Comparison of ENCODE assay signal across 18 cellular contexts in the genomic region with DNA sequence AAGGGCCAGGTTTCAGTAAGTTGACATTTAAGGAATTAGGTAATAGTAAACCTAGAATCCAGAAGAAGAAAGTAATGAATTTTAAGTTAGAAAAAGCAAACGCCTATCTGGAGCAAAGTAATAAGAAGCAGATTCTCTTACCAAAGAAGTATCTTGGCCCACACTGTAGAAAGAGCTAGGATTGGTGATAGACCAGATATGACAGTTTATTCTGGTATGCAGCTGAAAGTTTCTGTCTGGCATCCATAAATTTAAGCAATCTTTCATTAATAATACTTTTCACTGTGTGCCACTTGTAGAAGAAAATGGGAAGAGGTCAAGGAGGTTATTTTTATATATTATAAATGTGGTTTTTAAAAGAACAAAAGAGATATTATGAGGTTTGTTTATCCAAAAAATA. TPM values are rescaled to one million over a fixed set of nuclear protein-coding genes. Genes with fewer than 3 reads are reported as not detected.
DNase-seq lines count a peak whose midpoint lies in the region; ATAC-seq and TF ChIP-seq lines count a peak whose summit lies in the region.
"Had no signal": no experiment of that assay in that cellular context is flagged by ENCODE, and none has a peak within 500 bp of the region (broad histone marks: within the 10 kb centered on the region; RNA-seq: fewer than 3 reads in every experiment).

No MANE protein-coding gene starts in this region.

- H3K4me1 Mint-ChIP-seq in T-helper 17 cell, result peaks cover 41% of the 10 kb centered on the region

- peak overlapping the region; percentile 95 for H3K4me2 ChIP-seq in skeletal muscle satellite cell (ENCODE audit: low read length)

- no peak for ATAC-seq in T-helper 17 cell
- no peak for ATAC-seq in GM18517 (IDR thresholded peaks at IDR 0.05; ENCODE audit: unreplicated experiment)
- ATAC-seq in HG03135 (IDR thresholded peaks at IDR 0.05; ENCODE audit: unreplicated experiment), result no peak
- ATAC-seq in HG03025 (IDR thresholded peaks at IDR 0.05; ENCODE audit: low FRiP score, unreplicated experiment), result no peak
- ATAC-seq: activated CD8-positive, alpha-beta T cell treated with anti-CD3 and anti-CD28 coated beads for 36 hours had no signal

- H3K4me3 ChIP-seq in fibroblast of mammary gland (ENCODE audit: control insufficient read depth, low read depth, low read length), result peak overlapping the region; percentile 80
- H3K4me3 ChIP-seq in skeletal muscle satellite cell (ENCODE audit: low read length), result peak overlapping the region; percentile 98
- no peak overlapping the region for H3K4me3 ChIP-seq in uterus
- H3K4me3 ChIP-seq: adrenal gland, coronary artery, esophagus squamous epithelium had no signal

- peak overlapping the region; percentile 42 for H3K9ac ChIP-seq in skeletal muscle satellite cell (ENCODE audit: low read depth, low read length)

- H3K4me1 ChIP-seq in skeletal muscle satellite cell (ENCODE audit: control insufficient read depth, insufficient read depth, low read length) (peaks cover 43% of the 10 kb centered on the region), uterus (peaks cover 0 to 4% of the 10 kb centered on the region in 2 donors)

- H3K27me3 ChIP-seq in skeletal muscle satellite cell (ENCODE audit: control insufficient read depth, insufficient read depth, low read length) (no peaks in the 10 kb centered on the region), uterus (no peaks in the 10 kb centered on the region)
- H3K27me3 ChIP-seq: adrenal gland, esophagus squamous epithelium had no signal

- H3K4me3 Mint-ChIP-seq in T-helper 17 cell, result no peak overlapping the region
- H3K4me3 Mint-ChIP-seq: activated CD8-positive, alpha-beta T cell treated with anti-CD3 and anti-CD28 coated beads for 36 hours; activated T-helper 1 cell treated with anti-CD3 and anti-CD28 coated beads, Interleukin-12 subunit alpha, Interleukin-12 subunit beta, Interleukin-2, Interleukin-4 antibody, amounts not matched to agents 30 ng/mL and 10 ng/mL and 1 ng/mL, durations not matched to agents 14 hours and 24 hours and 36 hours had no signal

- intact Hi-C loops in uterus (cut with DNase I; ENCODE audit: low total_unique reads), result no loop called here

- H3K36me3 ChIP-seq in skeletal muscle satellite cell (ENCODE audit: insufficient read depth, low read length) (peaks cover 3% of the 10 kb centered on the region), uterus (no peaks in the 10 kb centered on the region)
- H3K36me3 ChIP-seq: adrenal gland, esophagus squamous epithelium had no signal

- no peak overlapping the region for H3K27ac ChIP-seq in uterus
- H3K27ac ChIP-seq: adrenal gland, coronary artery, esophagus squamous epithelium had no signal

- peak overlapping the region; percentile 5 for H3K27ac Mint-ChIP-seq in T-helper 17 cell
- H3K27ac Mint-ChIP-seq: activated CD8-positive, alpha-beta T cell treated with anti-CD3 and anti-CD28 coated beads for 36 hours; activated T-helper 1 cell treated with anti-CD3 and anti-CD28 coated beads, Interleukin-12 subunit alpha, Interleukin-12 subunit beta, Interleukin-2, Interleukin-4 antibody, amounts not matched to agents 30 ng/mL and 10 ng/mL and 1 ng/mL, durations not matched to agents 14 hours and 24 hours and 36 hours had no signal

- H3K36me3 Mint-ChIP-seq in T-helper 17 cell (ENCODE audit: low read depth), result no peaks in the 10 kb centered on the region
- H3K36me3 Mint-ChIP-seq: CD4-positive, CD25-positive, alpha-beta regulatory T cell; naive B cell had no signal

- TF ChIP-seq POLR2A in uterus (IDR thresholded peaks at IDR 0.05), result no peak

- H3K27me3 Mint-ChIP-seq in T-helper 17 cell, result no peaks in the 10 kb centered on the region
- H3K27me3 Mint-ChIP-seq: activated CD8-positive, alpha-beta T cell treated with anti-CD3 and anti-CD28 coated beads for 36 hours; naive B cell had no signal

- H3K9me3 ChIP-seq in T-helper 17 cell (ENCODE audit: control insufficient read depth, low read length, poor library complexity, severe bottlenecking), result no peaks in the 10 kb centered on the region
- no peaks in the 10 kb centered on the region for H3K9me3 ChIP-seq in skeletal muscle satellite cell (replicated peaks; ENCODE audit: low read length)
- no peaks in the 10 kb centered on the region for H3K9me3 ChIP-seq in uterus
- H3K9me3 ChIP-seq: adrenal gland, esophagus squamous epithelium had no signal

- TF ChIP-seq CTCF in fibroblast of mammary gland (conservative IDR thresholded peaks at IDR 0.05; ENCODE audit: control insufficient read depth, insufficient read depth, low read depth, low read length) (no peak), uterus (IDR thresholded peaks at IDR 0.05) (no peak)

- peak; percentile 67 for DNase-seq in EL
- DNase-seq in T-helper 17 cell, result no peak
- peak; percentile 67 for DNase-seq in fibroblast of mammary gland (ENCODE audit: low read depth)
- no peak for DNase-seq in uterus
- DNase-seq: activated CD8-positive, alpha-beta T cell treated with anti-CD3 and anti-CD28 coated beads for 36 hours; adrenal gland; CD4-positive, CD25-positive, alpha-beta regulatory T cell; DMS79 treated with DMSO at 0.1 percent for 48 hours; esophagus squamous epithelium; naive B cell; NCI-H187; NCI-H524 treated with DMSO at 0.1 percent for 48 hours had no signal

RNA-seq across cellular contexts. Expression of a gene that starts 3.0 kb away (rescaled TPM):
- 1 to 10 TPM; 6.4 to 7.8 TPM for total RNA-seq in T-helper 17 cell
- 13.7 and 13.8 TPM in 2 replicates for total RNA-seq in skeletal muscle satellite cell (2012; rRNA removed)
- total RNA-seq in uterus, result 10 to 100 TPM; 14.3 to 37.7 (median 30.7) TPM

Comparison
In these comparisons a context has a peak if more than half of its experiments do, and no peak if none do; other contexts are left out.
1. DNase-seq: peak in EL (single experiment) and fibroblast of mammary gland (single experiment); none in T-helper 17 cell (0 of 3) and uterus (0 of 2).
2. H3K4me3 ChIP-seq: peak in fibroblast of mammary gland (single experiment) and skeletal muscle satellite cell (single experiment); none in uterus (0 of 2).